ENCODE assay signal across 27 cellular contexts in the genomic region with DNA sequence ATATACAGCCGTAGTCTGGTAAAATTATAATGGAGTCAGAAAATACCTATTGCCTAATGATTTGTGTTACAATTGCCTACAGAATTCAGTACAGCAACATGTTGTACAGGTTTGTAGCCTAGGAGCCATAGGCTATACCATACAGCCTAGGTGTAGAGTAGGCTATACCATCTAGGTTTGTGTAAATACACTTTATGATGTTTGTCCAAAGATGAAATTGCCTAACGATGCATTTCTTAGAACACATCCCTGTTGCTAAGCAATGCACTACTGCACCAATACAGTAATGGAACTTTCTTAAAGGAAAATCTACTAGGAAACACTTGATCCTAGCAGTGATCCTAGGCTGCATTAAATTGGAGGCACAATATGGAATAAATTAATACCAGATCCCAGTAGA. TPM values are rescaled to one million over a fixed set of nuclear protein-coding genes. Genes with fewer than 3 reads are reported as not detected.
DNase-seq lines count a peak whose midpoint lies in the region; ATAC-seq, FAIRE-seq and TF ChIP-seq lines count a peak whose summit lies in the region.
"Had no signal": no experiment of that assay in that cellular context is flagged by ENCODE, and none has a peak within 500 bp of the region (broad histone marks: within the 10 kb centered on the region; RNA-seq: fewer than 3 reads in every experiment).

No MANE protein-coding gene starts in this region.

- no peak for FAIRE-seq in HepG2 (lab: Jason Lieb, UNC)
- FAIRE-seq in HTR-8/SVneo (lab: Jason Lieb, UNC): no peak
- FAIRE-seq: GM12892, H1, kidney had no signal

- intact Hi-C loops in HepG2 (cut with micrococcal nuclease; ENCODE audit: unreplicated experiment) (no loop called here), right lobe of liver (cut with DNase I) (no loop called here), left lung (cut with DNase I) (no loop called here)

- no peak overlapping the region for H3K9ac ChIP-seq in HepG2 (ENCODE audit: insufficient read depth, low read depth, low read length)

- no peak for DNase-seq in HepG2 (ENCODE audit: low spot score)
- DNase-seq in right lobe of liver: no peak
- DNase-seq in astrocyte of the spinal cord (ENCODE audit: low read depth, low spot score): peak; percentile 13
- DNase-seq in left lung: no peak
- no peak for DNase-seq in RPMI8226
- no peak for DNase-seq in HTR-8/SVneo (ENCODE audit: insufficient read length, low spot score)
- no peak for DNase-seq in caudate nucleus (lab: John Stamatoyannopoulos, UW)
- DNase-seq: activated CD4-positive, alpha-beta T cell treated with anti-CD3 and anti-CD28 coated beads for 36 hours; activated CD8-positive, alpha-beta T cell treated with anti-CD3 and anti-CD28 coated beads, Interleukin-2, amount 10 ng/mL, durations not matched to agents 7 days and 5 days; activated effector memory CD4-positive, alpha-beta T cell treated with Interleukin-2 at 50 U/mL for 16 hours; activated naive CD8-positive, alpha-beta T cell treated with anti-CD3 and anti-CD28 coated beads for 36 hours; C1 segment of cervical spinal cord; central memory CD4-positive, alpha-beta T cell; kidney; lower lobe of right lung; NCI-H1105; NCI-H1930; NCI-H82; stimulated activated CD4-positive, alpha-beta T cell treated with anti-CD3 and anti-CD28 coated beads, Interleukin-1b, Interleukin-23, amount 100 ng/mL, for 48 hours; stimulated activated CD8-positive, alpha-beta memory T cell treated with anti-CD3 and anti-CD28 coated beads, Interleukin-4, amount 100 ng/mL, for 48 hours had no signal

- H3K9me3 ChIP-seq in HepG2 (ENCODE audit: low read length) (no peaks in the 10 kb centered on the region), right lobe of liver (no peaks in the 10 kb centered on the region), left lung (no peaks in the 10 kb centered on the region)
- H3K9me3 ChIP-seq: ascending aorta, Caco-2, lower lobe of right lung, tibial nerve had no signal

- no peak for TF ChIP-seq CTCF in HepG2 (CRISPR knock-in tag; IDR thresholded peaks at IDR 0.05)
- no peak for TF ChIP-seq CTCF in right lobe of liver (IDR thresholded peaks at IDR 0.05)
- no peak for TF ChIP-seq CTCF in astrocyte of the spinal cord (IDR thresholded peaks at IDR 0.05; ENCODE audit: low read depth, low read length)
- TF ChIP-seq CTCF in left lung (IDR thresholded peaks at IDR 0.05): no peak

- 12% methylated on average over 2 of the region's 2 CpGs for WGBS in HepG2 (ENCODE audit: low lambda C conversion rate)
- 77% methylated on average over 2 of the region's 2 CpGs for WGBS in right lobe of liver (ENCODE audit: insufficient coverage, low coverage, low lambda C conversion rate, missing lambda C conversion rate)

- in situ Hi-C loops in HepG2 (cut with HindIII; ENCODE audit: extremely low pct_ligation_motif_present, low pct_unique_long_range_greater_than_20kb): no loop called here
- in situ Hi-C loops in astrocyte of the spinal cord (cut with HindIII; ENCODE audit: low sequenced_read_pairs): no loop called here

- POLR2A ChIA-PET in HepG2 (lab: Yijun Ruan, JAX): no interaction called here

- H3K27ac ChIP-seq in HepG2 (ENCODE audit: extremely low read length, insufficient read depth, low read length) (no peak overlapping the region), right lobe of liver (no peak overlapping the region), left lung (peak overlapping the region; percentile 45 to 79), caudate nucleus (ENCODE audit: low read depth, low read length) (no peak overlapping the region)
- H3K27ac ChIP-seq: lower lobe of right lung had no signal

- TF ChIP-seq POLR2A in HepG2 (IDR thresholded peaks at IDR 0.05; ENCODE audit: insufficient read depth in 1 of 2, low read depth in 2 of 2, low read length in 2 of 2) (no peak), right lobe of liver (IDR thresholded peaks at IDR 0.05) (no peak)

- CTCF ChIA-PET in HepG2 (lab: Yijun Ruan, JAX; ENCODE audit: low intra/inter-chr PET ratio, low total read pairs): no interaction called here

- H3K4me1 ChIP-seq in HepG2 (ENCODE audit: insufficient read depth, low read length) (peaks cover 22% of the 10 kb centered on the region), right lobe of liver (no peaks in the 10 kb centered on the region), left lung (peaks cover 0 to 6% of the 10 kb centered on the region in 2 donors)
- H3K4me1 ChIP-seq: Caco-2 had no signal

- H4K20me1 ChIP-seq in HepG2 (ENCODE audit: insufficient read depth, low read length): no peaks in the 10 kb centered on the region

- no peak for TF ChIP-seq RAD21 in HepG2 (CRISPR knock-in tag; IDR thresholded peaks at IDR 0.05)

- TF ChIP-seq EP300 in HepG2 (IDR thresholded peaks at IDR 0.05; ENCODE audit: low read depth in 2 of 2, low read length in 2 of 2) (no peak), HepG2 (CRISPR knock-in tag; IDR thresholded peaks at IDR 0.05; ENCODE audit: borderline replicate concordance) (no peak)

- no TSS peak for BruUV-seq in HepG2 (replicated peaks; lab: Mats Ljungman, UMichigan)

- no peaks in the 10 kb centered on the region for H3K79me2 ChIP-seq in HepG2 (ENCODE audit: insufficient read depth, low read length)

- peak overlapping the region; percentile 41; the same call in 1 of the 2 replicates for H3K4me2 ChIP-seq in HepG2 (ENCODE audit: low read depth, low read length)
- H3K4me2 ChIP-seq: smooth muscle cell had no signal

- H3K4me3 ChIP-seq in HepG2 (replicated peaks in 1 of 3; ENCODE audit: insufficient read depth in 1 of 3, low read depth in 2 of 3, low read length in 3 of 3) (no peak overlapping the region), right lobe of liver (no peak overlapping the region), astrocyte of the spinal cord (ENCODE audit: low read depth, low read length) (no peak overlapping the region), left lung (no peak overlapping the region)
- H3K4me3 ChIP-seq: lower lobe of right lung, smooth muscle cell, tibial nerve had no signal

- H3K36me3 ChIP-seq in HepG2 (replicated peaks in 1 of 2; ENCODE audit: control insufficient read depth in 1 of 2, insufficient read depth in 2 of 2, low read length in 2 of 2) (peaks cover 0 to 7% of the 10 kb centered on the region in 2 experiments; a peak in 1 of 5 replicates), right lobe of liver (peaks cover 0 to 14% (median 4%) of the 10 kb centered on the region in 4 donors), left lung (peaks cover 0 to 32% of the 10 kb centered on the region in 2 donors)

- H3K27me3 ChIP-seq in HepG2 (ENCODE audit: control insufficient read depth in 1 of 2, insufficient read depth in 2 of 2, low read length in 2 of 2) (no peaks in the 10 kb centered on the region), right lobe of liver (no peaks in the 10 kb centered on the region), left lung (no peaks in the 10 kb centered on the region)
- H3K27me3 ChIP-seq: ascending aorta, tibial nerve had no signal

- ATAC-seq in HepG2: peak; percentile 39
- ATAC-seq in right lobe of liver: no peak
- no peak for ATAC-seq in left lung
- ATAC-seq: activated CD4-positive, alpha-beta T cell treated with anti-CD3 and anti-CD28 coated beads for 36 hours; activated CD8-positive, alpha-beta T cell treated with anti-CD3 and anti-CD28 coated beads, Interleukin-2, amount 10 ng/mL, durations not matched to agents 7 days and 5 days; natural killer cell treated with Interleukin-12 subunit alpha and Interleukin-12 subunit beta and Interleukin-15 and Interleukin-18, amount 100 ng/mL, for 72 hours had no signal

- H2AFZ ChIP-seq in HepG2 (ENCODE audit: low read length): no peak overlapping the region

RNA-seq across cellular contexts. Expression of gene NOA1, which starts 18.3 kb away (rescaled TPM):
- total RNA-seq in HepG2 (2016; rRNA removed; fragmentation: Illumina TruSeq; extraction: Trizol) (17.3 and 17.9 TPM in 2 replicates), right lobe of liver (10 to 100 TPM in 2 of 6 experiments, 1 to 10 TPM in 4; 4.7 to 12.7 (median 5.8) TPM), left lung (10 to 100 TPM; 11.3 to 13.3 TPM)
- total RNA-seq in HepG2 (2016; cell fraction: cytosol; rRNA removed; fragmentation: Illumina TruSeq; extraction: Trizol; ENCODE audit: low read depth): 6.2 and 6.5 TPM in 2 replicates
- total RNA-seq in HepG2 (2016; cell fraction: insoluble cytoplasmic fraction; rRNA removed; fragmentation: Illumina TruSeq; extraction: Trizol): 16.6 and 19.0 TPM in 2 replicates
- 15.0 and 16.7 TPM in 2 replicates for total RNA-seq in HepG2 (2016; cell fraction: membrane; rRNA removed; fragmentation: Illumina TruSeq; extraction: Trizol)
- total RNA-seq in HepG2 (2016; cell fraction: nucleus; rRNA removed; fragmentation: Illumina TruSeq; extraction: Trizol): 10.8 and 13.0 TPM in 2 replicates
- polyA plus RNA-seq in HepG2 (2011; rRNA removed): 16.8 and 19.0 TPM in 2 replicates
- 15.0 and 18.8 TPM in 2 replicates for polyA plus RNA-seq in HepG2 (2011; cell fraction: cytosol; rRNA removed)
- polyA plus RNA-seq in HepG2 (2011; cell fraction: nucleus; rRNA removed): 10.9 and 13.5 TPM in 2 replicates
- 17.0 and 17.3 TPM in 2 replicates for polyA plus RNA-seq in HepG2 (2012)
- polyA plus RNA-seq in HepG2 (2016; cell fraction: cytosol; fragmentation: Illumina TruSeq; extraction: Trizol; ENCODE audit: low read depth): 5.1 and 5.7 TPM in 2 replicates
- 16.4 and 16.8 TPM in 2 replicates for polyA plus RNA-seq in HepG2 (2016; cell fraction: insoluble cytoplasmic fraction; fragmentation: Illumina TruSeq; extraction: Trizol; ENCODE audit: low read depth)
- polyA plus RNA-seq in HepG2 (2016; cell fraction: membrane; fragmentation: Illumina TruSeq; extraction: Trizol; ENCODE audit: low read depth): 10.3 and 12.9 TPM in 2 replicates
- polyA plus RNA-seq in HepG2 (2016; cell fraction: nucleus; fragmentation: Illumina TruSeq; extraction: Trizol; ENCODE audit: insufficient read depth, low read depth): 12.3 and 12.6 TPM in 2 replicates
- polyA minus RNA-seq in HepG2 (2011; rRNA and poly(A)+ RNA removed; ENCODE audit: low replicate concordance): 10.2 and 23.1 TPM in 2 replicates
- polyA minus RNA-seq in HepG2 (2011; cell fraction: cytosol; rRNA and poly(A)+ RNA removed): 13.4 and 16.5 TPM in 2 replicates
- 8.9 and 10.9 TPM in 2 replicates for polyA minus RNA-seq in HepG2 (2011; cell fraction: nucleus; rRNA and poly(A)+ RNA removed)

RNA-seq across cellular contexts. Expression of gene POLR2B, which starts 19.6 kb away (rescaled TPM):
- total RNA-seq in HepG2 (2016; rRNA removed; fragmentation: Illumina TruSeq; extraction: Trizol): 116 and 173 TPM in 2 replicates
- 5.7 and 7.8 TPM in 2 replicates for total RNA-seq in HepG2 (2016; cell fraction: cytosol; rRNA removed; fragmentation: Illumina TruSeq; extraction: Trizol; ENCODE audit: low read depth)
- 121 and 171 TPM in 2 replicates for total RNA-seq in HepG2 (2016; cell fraction: insoluble cytoplasmic fraction; rRNA removed; fragmentation: Illumina TruSeq; extraction: Trizol)
- 17.6 and 18.4 TPM in 2 replicates for total RNA-seq in HepG2 (2016; cell fraction: membrane; rRNA removed; fragmentation: Illumina TruSeq; extraction: Trizol)
- 86.8 and 93.4 TPM in 2 replicates for total RNA-seq in HepG2 (2016; cell fraction: nucleus; rRNA removed; fragmentation: Illumina TruSeq; extraction: Trizol)
- 58.8 and 70.6 TPM in 2 replicates for polyA plus RNA-seq in HepG2 (2011; rRNA removed)
- polyA plus RNA-seq in HepG2 (2011; cell fraction: cytosol; rRNA removed): 25.1 and 35.1 TPM in 2 replicates
- 72.0 and 99.9 TPM in 2 replicates for polyA plus RNA-seq in HepG2 (2011; cell fraction: nucleus; rRNA removed)
- polyA plus RNA-seq in HepG2 (2012): 51.0 and 61.5 TPM in 2 replicates
- 1.6 and 1.7 TPM in 2 replicates for polyA plus RNA-seq in HepG2 (2016; cell fraction: cytosol; fragmentation: Illumina TruSeq; extraction: Trizol; ENCODE audit: low read depth)
- polyA plus RNA-seq in HepG2 (2016; cell fraction: insoluble cytoplasmic fraction; fragmentation: Illumina TruSeq; extraction: Trizol; ENCODE audit: low read depth): 102 and 112 TPM in 2 replicates
- polyA plus RNA-seq in HepG2 (2016; cell fraction: membrane; fragmentation: Illumina TruSeq; extraction: Trizol; ENCODE audit: low read depth): 4.2 and 5.0 TPM in 2 replicates
- polyA plus RNA-seq in HepG2 (2016; cell fraction: nucleus; fragmentation: Illumina TruSeq; extraction: Trizol; ENCODE audit: insufficient read depth, low read depth): 114 and 116 TPM in 2 replicates
- polyA minus RNA-seq in HepG2 (2011; rRNA and poly(A)+ RNA removed; ENCODE audit: low replicate concordance): 35.9 and 41.1 TPM in 2 replicates
- 34.6 and 36.8 TPM in 2 replicates for polyA minus RNA-seq in HepG2 (2011; cell fraction: cytosol; rRNA and poly(A)+ RNA removed)
- 84.8 and 90.8 TPM in 2 replicates for polyA minus RNA-seq in HepG2 (2011; cell fraction: nucleus; rRNA and poly(A)+ RNA removed)
- total RNA-seq in right lobe of liver: 10 to 100 TPM; 24.6 to 37.1 (median 27.3) TPM
- 10 to 100 TPM; 62.1 to 77.8 TPM for total RNA-seq in left lung

RNA-seq across cellular contexts. Expression of gene REST, which starts 51.4 kb away (rescaled TPM):
- total RNA-seq in HepG2 (2016; rRNA removed; fragmentation: Illumina TruSeq; extraction: Trizol) (22.4 and 30.4 TPM in 2 replicates), right lobe of liver (10 to 100 TPM; 10.6 to 19.3 (median 16.4) TPM), left lung (10 to 100 TPM; 32.9 to 38.7 TPM)
- total RNA-seq in HepG2 (2016; cell fraction: cytosol; rRNA removed; fragmentation: Illumina TruSeq; extraction: Trizol; ENCODE audit: low read depth): 1.3 and 2.2 TPM in 2 replicates
- total RNA-seq in HepG2 (2016; cell fraction: insoluble cytoplasmic fraction; rRNA removed; fragmentation: Illumina TruSeq; extraction: Trizol): 21.3 and 29.2 TPM in 2 replicates
- total RNA-seq in HepG2 (2016; cell fraction: membrane; rRNA removed; fragmentation: Illumina TruSeq; extraction: Trizol): 7.4 TPM in 2 replicates
- total RNA-seq in HepG2 (2016; cell fraction: nucleus; rRNA removed; fragmentation: Illumina TruSeq; extraction: Trizol): 26.3 and 27.1 TPM in 2 replicates
- polyA plus RNA-seq in HepG2 (2011; rRNA removed): 9.4 and 12.7 TPM in 2 replicates
- polyA plus RNA-seq in HepG2 (2011; cell fraction: cytosol; rRNA removed): 4.1 and 6.6 TPM in 2 replicates
- 7.0 and 8.7 TPM in 2 replicates for polyA plus RNA-seq in HepG2 (2011; cell fraction: nucleus; rRNA removed)
- 6.7 and 7.0 TPM in 2 replicates for polyA plus RNA-seq in HepG2 (2012)
- polyA plus RNA-seq in HepG2 (2016; cell fraction: cytosol; fragmentation: Illumina TruSeq; extraction: Trizol; ENCODE audit: low read depth): 0.28 and 0.45 TPM in 2 replicates
- polyA plus RNA-seq in HepG2 (2016; cell fraction: insoluble cytoplasmic fraction; fragmentation: Illumina TruSeq; extraction: Trizol; ENCODE audit: low read depth): 15.0 and 16.0 TPM in 2 replicates
- polyA plus RNA-seq in HepG2 (2016; cell fraction: membrane; fragmentation: Illumina TruSeq; extraction: Trizol; ENCODE audit: low read depth): 1.6 and 2.1 TPM in 2 replicates
- 13.9 and 14.9 TPM in 2 replicates for polyA plus RNA-seq in HepG2 (2016; cell fraction: nucleus; fragmentation: Illumina TruSeq; extraction: Trizol; ENCODE audit: insufficient read depth, low read depth)
- polyA minus RNA-seq in HepG2 (2011; rRNA and poly(A)+ RNA removed; ENCODE audit: low replicate concordance): 40.5 and 55.7 TPM in 2 replicates
- 19.3 and 26.7 TPM in 2 replicates for polyA minus RNA-seq in HepG2 (2011; cell fraction: cytosol; rRNA and poly(A)+ RNA removed)
- 40.7 and 46.9 TPM in 2 replicates for polyA minus RNA-seq in HepG2 (2011; cell fraction: nucleus; rRNA and poly(A)+ RNA removed)

Comparison
In these comparisons a context has a peak if more than half of its experiments do, and no peak if none do; other contexts are left out.
1. H3K27ac ChIP-seq: peak in left lung (2 of 2); none in HepG2 (single experiment), right lobe of liver (0 of 3) and caudate nucleus (single experiment).